ENCODE assay signal across 33 cellular contexts in the genomic region with DNA sequence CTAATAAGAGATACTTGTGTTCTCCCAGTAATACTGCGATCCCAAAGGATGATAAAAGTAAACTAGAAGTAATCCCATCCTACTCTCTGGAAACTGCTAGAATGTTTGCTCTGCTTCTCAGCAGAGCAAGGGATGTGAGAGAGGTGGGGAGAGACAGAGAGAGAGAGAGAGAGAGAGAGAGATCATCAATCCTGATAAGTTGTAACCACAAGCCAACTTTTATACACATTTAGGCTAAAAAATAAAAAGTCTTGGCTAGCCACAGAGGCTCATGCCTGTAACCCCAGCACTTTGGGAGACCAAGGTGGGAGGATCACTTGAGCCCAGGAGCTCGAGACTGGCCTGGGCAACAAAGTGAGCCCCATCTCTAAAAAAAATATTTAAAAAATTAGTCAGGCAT. TPM values are rescaled to one million over a fixed set of nuclear protein-coding genes. Genes with fewer than 3 reads are reported as not detected.
"Had no signal": no experiment of that assay in that cellular context is flagged by ENCODE, and none has a peak within 500 bp of the region (broad histone marks: within the 10 kb centered on the region; RNA-seq: fewer than 3 reads in every experiment).

No MANE protein-coding gene starts in this region.

- H3K27ac Mint-ChIP-seq: activated naive CD4-positive, alpha-beta T cell treated with anti-CD3 and anti-CD28 coated beads, Interleukin-2, amount 10 ng/mL, durations not matched to agents 7 days and 5 days; endodermal cell; mesothelial cell of epicardium; nephron progenitor cell; stimulated activated naive B cell treated with anti-CD40 and anti-IgM and Interleukin-4, amounts not matched to agents 10 μg/mL and 1 μg/mL and 100 μg/mL, for 72 hours had no signal

- H3K27me3 Mint-ChIP-seq: naive B cell; stimulated activated naive B cell treated with anti-CD40 and anti-IgM and Interleukin-4, amounts not matched to agents 10 μg/mL and 1 μg/mL and 100 μg/mL, for 72 hours had no signal

- H3K4me1 ChIP-seq: body of pancreas, foreskin keratinocyte, prostate gland, sigmoid colon, stomach, thyroid gland, upper lobe of left lung, vagina had no signal

- H3K4me3 ChIP-seq: body of pancreas, heart left ventricle, ovary, prostate gland, sigmoid colon, stomach, thyroid gland, upper lobe of left lung, vagina had no signal

- H3K9me3 ChIP-seq: body of pancreas, neutrophil, ovary, prostate gland, sigmoid colon, stomach, thyroid gland, upper lobe of left lung, vagina had no signal

- H3K36me3 Mint-ChIP-seq: activated naive CD4-positive, alpha-beta T cell treated with anti-CD3 and anti-CD28 coated beads, Interleukin-2, amount 10 ng/mL, durations not matched to agents 7 days and 5 days; mesothelial cell of epicardium had no signal

- FAIRE-seq: small intestine had no signal

- H3K4me1 Mint-ChIP-seq: endodermal cell, mesothelial cell of epicardium, nephron progenitor cell had no signal

- H3K4me3 Mint-ChIP-seq: activated naive CD4-positive, alpha-beta T cell treated with anti-CD3 and anti-CD28 coated beads, Interleukin-2, amount 10 ng/mL, durations not matched to agents 7 days and 5 days; endodermal cell; mesothelial cell of epicardium; nephron progenitor cell; stimulated activated naive B cell treated with anti-CD40 and anti-IgM and Interleukin-4, amounts not matched to agents 10 μg/mL and 1 μg/mL and 100 μg/mL, for 72 hours had no signal

- ATAC-seq: body of pancreas; esophagus mucosa; foreskin keratinocyte; heart left ventricle; stimulated activated naive B cell treated with anti-CD40 and anti-IgM and Interleukin-4, amounts not matched to agents 10 μg/mL and 1 μg/mL and 100 μg/mL, for 72 hours had no signal

- H3K27me3 ChIP-seq: body of pancreas, foreskin keratinocyte, heart left ventricle, neutrophil, ovary, sigmoid colon, stomach, thyroid gland, upper lobe of left lung, vagina had no signal

- H3K27ac ChIP-seq: body of pancreas, foreskin keratinocyte, heart left ventricle, neutrophil, ovary, prostate gland, sigmoid colon, stomach, thyroid gland, upper lobe of left lung, vagina had no signal

- DNase-seq: activated CD4-positive, alpha-beta T cell treated with anti-CD3 and anti-CD28 coated beads, Interleukin-2, amount 50 U/mL, for 4 hours; activated CD4-positive, CD25-positive, alpha-beta regulatory T cell treated with anti-CD3 and anti-CD28 coated beads, Interleukin-2, amount 50 U/mL, for 72 hours; activated gamma-delta T cell; activated naive CD4-positive, alpha-beta T cell treated with anti-CD3 and anti-CD28 coated beads, Interleukin-2, amount 10 ng/mL, durations not matched to agents 7 days and 5 days; activated T-cell treated with anti-CD3 and anti-CD28 coated beads, Interleukin-2, amount 50 U/mL, for 48 hours; anterior cingulate cortex; body of pancreas; cortex of kidney; endodermal cell; foreskin keratinocyte; heart left ventricle; naive B cell; nephron progenitor cell; ovary; retina; sigmoid colon; small intestine; stimulated activated CD4-positive, alpha-beta T cell treated with anti-CD3 and anti-CD28 coated beads, Interleukin-4, amount 100 ng/mL, for 24 hours; stimulated activated CD8-positive, alpha-beta memory T cell treated with anti-CD3 and anti-CD28 coated beads, Interleukin-4, amount 100 ng/mL, for 48 hours; stimulated activated naive B cell treated with anti-CD40 and anti-IgM and Interleukin-4, amounts not matched to agents 10 μg/mL and 1 μg/mL and 100 μg/mL, for 72 hours; stomach; thyroid gland; upper lobe of left lung had no signal

- H3K36me3 ChIP-seq: heart left ventricle, neutrophil, ovary, prostate gland, sigmoid colon, stomach, thyroid gland, upper lobe of left lung, vagina had no signal

RNA-seq across cellular contexts. Expression of a gene that starts 16.1 kb away (rescaled TPM):
- total RNA-seq: body of pancreas; cerebellum; endodermal cell; esophagus mucosa; foreskin keratinocyte; heart left ventricle; kidney epithelial cell; lower leg skin; mesothelial cell of epicardium; ovary; prostate gland; sigmoid colon; stomach; T-helper 1 cell treated with Interleukin-12 subunit alpha and Interleukin-12 subunit beta and Interleukin-4 antibody, amounts not matched to agents 30 ng/mL and 1 ng/mL, for 36 hours; thyroid gland; upper lobe of left lung; vagina had no signal
- polyA plus RNA-seq: adipose tissue, foreskin keratinocyte, heart left ventricle, ovary, sigmoid colon, small intestine, stomach had no signal
